20 cellular contexts compared by ENCODE assay signal in genomic region chr6:142290851-142291250, GRCh38.
"Had no signal": no experiment of that assay in that cellular context is flagged by ENCODE, and none has a peak within 500 bp of the region (broad histone marks: within the 10 kb centered on the region; RNA-seq: fewer than 3 reads in every experiment).

No MANE protein-coding gene starts in this region.

- DNase-seq: Karpas-422, KBM-7, MG63, NCI-H1092, NCI-H1436, NCI-H187, NCI-H2029, NCI-H2081 treated with DMSO at 0.1 percent for 48 hours, NCI-H2171, NCI-H226, NCI-H446, NCI-H510A, NCI-H524 treated with DMSO at 0.1 percent for 48 hours, NCI-H69, NCI-H774, SHP77, SW 1271, T-cell had no signal

- H3K27me3 ChIP-seq: MG63 had no signal

- H3K9me3 ChIP-seq: MG63 had no signal

- H3K36me3 ChIP-seq: MG63 had no signal

- H3K9me3 Mint-ChIP-seq: T-cell had no signal

- H3K4me1 Mint-ChIP-seq: T-cell had no signal

- H3K4me3 ChIP-seq: MG63 had no signal

- H3K36me3 Mint-ChIP-seq: T-cell had no signal

- H3K27ac Mint-ChIP-seq: T-cell had no signal

- H3K4me3 Mint-ChIP-seq: T-cell had no signal

- H3K27ac ChIP-seq: HL-60, RWPE1 had no signal

- H3K27me3 Mint-ChIP-seq: T-cell had no signal

- ATAC-seq: T-cell had no signal
